ENCODE assay signal across 1 cellular context in the genomic region with DNA sequence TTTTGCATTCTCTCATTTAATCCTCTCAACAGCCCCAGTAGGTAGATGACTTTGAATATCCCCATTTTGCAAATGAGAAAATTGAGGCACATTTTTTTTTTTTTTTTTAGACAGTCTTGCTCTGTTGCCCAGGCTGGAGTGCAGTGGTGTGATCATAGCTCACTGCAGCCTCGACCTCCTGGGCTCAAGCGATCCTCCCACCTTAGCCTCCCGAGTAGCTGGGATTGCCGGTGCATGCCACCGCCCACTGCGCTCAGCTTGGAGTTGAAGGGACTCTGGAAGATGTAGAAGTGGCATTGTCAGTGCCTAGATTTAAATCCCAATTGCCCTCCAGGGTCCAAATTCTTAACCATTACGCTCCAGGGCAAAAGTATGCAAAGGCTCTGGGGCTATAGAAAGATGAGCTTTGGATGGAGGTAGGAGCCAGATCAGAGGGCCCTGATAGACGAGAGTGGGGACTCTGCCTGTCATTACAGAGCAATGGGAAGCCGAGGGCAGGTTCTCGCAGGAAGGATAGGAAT.
A peak's percentile ranks its signal among the peaks of the same experiment; 100 is the strongest.
TF ChIP-seq lines count a peak whose summit lies in the region.

No MANE protein-coding gene starts in this region.

TF ChIP-seq in HEK293, 187 proteins besides CTCF, POLR2A, EP300 and RAD21 (continued from another document):
- no peak for TF ChIP-seq ZNF133 (tag by site-specific recombination; IDR thresholded peaks at IDR 0.05)
- TF ChIP-seq, protein P1, sequence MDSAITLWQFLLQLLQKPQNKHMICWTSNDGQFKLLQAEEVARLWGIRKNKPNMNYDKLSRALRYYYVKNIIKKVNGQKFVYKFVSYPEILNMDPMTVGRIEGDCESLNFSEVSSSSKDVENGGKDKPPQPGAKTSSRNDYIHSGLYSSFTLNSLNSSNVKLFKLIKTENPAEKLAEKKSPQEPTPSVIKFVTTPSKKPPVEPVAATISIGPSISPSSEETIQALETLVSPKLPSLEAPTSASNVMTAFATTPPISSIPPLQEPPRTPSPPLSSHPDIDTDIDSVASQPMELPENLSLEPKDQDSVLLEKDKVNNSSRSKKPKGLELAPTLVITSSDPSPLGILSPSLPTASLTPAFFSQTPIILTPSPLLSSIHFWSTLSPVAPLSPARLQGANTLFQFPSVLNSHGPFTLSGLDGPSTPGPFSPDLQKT (IDR thresholded peaks at IDR 0.05; ENCODE audit: borderline replicate concordance, low read depth, low read length): no peak
- no peak for TF ChIP-seq ZFP69B (tag by site-specific recombination; IDR thresholded peaks at IDR 0.05)
- TF ChIP-seq ZNF701 (tag by site-specific recombination; IDR thresholded peaks at IDR 0.05): no peak
- no peak for TF ChIP-seq ZNF521 (tag by site-specific recombination; IDR thresholded peaks at IDR 0.05)
- TF ChIP-seq, protein P2, sequence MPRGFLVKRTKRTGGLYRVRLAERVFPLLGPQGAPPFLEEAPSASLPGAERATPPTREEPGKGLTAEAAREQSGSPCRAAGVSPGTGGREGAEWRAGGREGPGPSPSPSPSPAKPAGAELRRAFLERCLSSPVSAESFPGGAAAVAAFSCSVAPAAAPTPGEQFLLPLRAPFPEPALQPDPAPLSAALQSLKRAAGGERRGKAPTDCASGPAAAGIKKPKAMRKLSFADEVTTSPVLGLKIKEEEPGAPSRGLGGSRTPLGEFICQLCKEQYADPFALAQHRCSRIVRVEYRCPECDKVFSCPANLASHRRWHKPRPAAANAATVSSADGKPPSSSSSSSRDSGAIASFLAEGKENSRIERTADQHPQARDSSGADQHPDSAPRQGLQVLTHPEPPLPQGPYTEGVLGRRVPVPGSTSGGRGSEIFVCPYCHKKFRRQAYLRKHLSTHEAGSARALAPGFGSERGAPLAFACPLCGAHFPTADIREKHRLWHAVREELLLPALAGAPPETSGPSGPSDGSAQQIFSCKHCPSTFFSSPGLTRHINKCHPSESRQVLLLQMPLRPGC (tag by site-specific recombination; IDR thresholded peaks at IDR 0.05): no peak
- no peak for TF ChIP-seq ZNF175 (tag by site-specific recombination; IDR thresholded peaks at IDR 0.05)
- TF ChIP-seq ZNF514 (tag by site-specific recombination; IDR thresholded peaks at IDR 0.05): no peak
- no peak for TF ChIP-seq ZNF324 (tag by site-specific recombination; IDR thresholded peaks at IDR 0.05)
- TF ChIP-seq ZNF132 (tag by site-specific recombination; IDR thresholded peaks at IDR 0.05; ENCODE audit: borderline replicate concordance): no peak
- no peak for TF ChIP-seq ZNF248 (tag by site-specific recombination; IDR thresholded peaks at IDR 0.05)
- TF ChIP-seq, protein P3, sequence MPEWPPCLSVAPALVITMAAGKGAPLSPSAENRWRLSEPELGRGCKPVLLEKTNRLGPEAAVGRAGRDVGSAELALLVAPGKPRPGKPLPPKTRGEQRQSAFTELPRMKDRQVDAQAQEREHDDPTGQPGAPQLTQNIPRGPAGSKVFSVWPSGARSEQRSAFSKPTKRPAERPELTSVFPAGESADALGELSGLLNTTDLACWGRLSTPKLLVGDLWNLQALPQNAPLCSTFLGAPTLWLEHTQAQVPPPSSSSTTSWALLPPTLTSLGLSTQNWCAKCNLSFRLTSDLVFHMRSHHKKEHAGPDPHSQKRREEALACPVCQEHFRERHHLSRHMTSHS (tag by site-specific recombination; IDR thresholded peaks at IDR 0.05): no peak
- no peak for TF ChIP-seq ZNF394 (tag by site-specific recombination; IDR thresholded peaks at IDR 0.05; ENCODE audit: borderline replicate concordance)
- TF ChIP-seq ZNF623 (tag by site-specific recombination; IDR thresholded peaks at IDR 0.05): peak; percentile 15; the same call in 1 of the 2 replicates
